Comparison of ENCODE assay signal across 1 cellular context in the genomic region with DNA sequence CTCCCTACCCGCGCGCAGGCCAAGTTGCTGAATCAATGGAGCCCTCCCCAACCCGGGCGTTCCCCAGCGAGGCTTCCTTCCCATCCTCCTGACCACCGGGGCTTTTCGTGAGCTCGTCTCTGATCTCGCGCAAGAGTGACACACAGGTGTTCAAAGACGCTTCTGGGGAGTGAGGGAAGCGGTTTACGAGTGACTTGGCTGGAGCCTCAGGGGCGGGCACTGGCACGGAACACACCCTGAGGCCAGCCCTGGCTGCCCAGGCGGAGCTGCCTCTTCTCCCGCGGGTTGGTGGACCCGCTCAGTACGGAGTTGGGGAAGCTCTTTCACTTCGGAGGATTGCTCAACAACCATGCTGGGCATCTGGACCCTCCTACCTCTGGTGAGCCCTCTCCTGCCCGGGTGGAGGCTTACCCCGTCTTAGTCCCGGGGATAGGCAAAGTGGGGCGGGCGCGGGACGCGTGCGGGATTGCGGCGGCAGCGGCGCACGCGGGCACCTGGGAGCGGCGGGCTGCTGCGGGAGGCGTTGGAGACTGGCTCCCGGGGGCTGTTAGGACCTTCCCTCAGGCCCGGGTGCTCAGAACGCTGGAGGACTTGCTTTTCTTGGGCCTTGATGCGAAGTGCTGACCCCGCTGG.
TF ChIP-seq lines count a peak whose summit lies in the region.

A gene (plus strand): TSS at position 271 of the 633 bp plus-strand sequence. CDS start 79 bp downstream, at position 350.

TF ChIP-seq in GM12878, 131 proteins besides CTCF, POLR2A, EP300 and RAD21 (continued from another document):
- no peak for TF ChIP-seq NR2C2 (IDR thresholded peaks at IDR 0.05; ENCODE audit: borderline replicate concordance, control insufficient read depth, insufficient read length, low read depth)
- no peak for TF ChIP-seq DPF2 (IDR thresholded peaks at IDR 0.05)
- no peak for TF ChIP-seq ZNF384 (IDR thresholded peaks at IDR 0.05; ENCODE audit: borderline replicate concordance, low read depth, low read length)
- TF ChIP-seq, protein P1, sequence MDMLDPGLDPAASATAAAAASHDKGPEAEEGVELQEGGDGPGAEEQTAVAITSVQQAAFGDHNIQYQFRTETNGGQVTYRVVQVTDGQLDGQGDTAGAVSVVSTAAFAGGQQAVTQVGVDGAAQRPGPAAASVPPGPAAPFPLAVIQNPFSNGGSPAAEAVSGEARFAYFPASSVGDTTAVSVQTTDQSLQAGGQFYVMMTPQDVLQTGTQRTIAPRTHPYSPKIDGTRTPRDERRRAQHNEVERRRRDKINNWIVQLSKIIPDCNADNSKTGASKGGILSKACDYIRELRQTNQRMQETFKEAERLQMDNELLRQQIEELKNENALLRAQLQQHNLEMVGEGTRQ (IDR thresholded peaks at IDR 0.05; ENCODE audit: borderline replicate concordance, low read depth, low read length): no peak; the same call in 1 of the 2 replicates
- no peak for TF ChIP-seq NFIC (IDR thresholded peaks at IDR 0.05; ENCODE audit: low read depth, low read length)
- TF ChIP-seq CHD1 (IDR thresholded peaks at IDR 0.05; ENCODE audit: low read depth, low read length): peak; percentile 84; the same call in 1 of the 2 replicates
- TF ChIP-seq MYB (IDR thresholded peaks at IDR 0.05; ENCODE audit: borderline replicate concordance, low read depth, low read length): no peak
- peak; percentile 51; the same call in 1 of the 2 replicates for TF ChIP-seq CREM (IDR thresholded peaks at IDR 0.05; ENCODE audit: low read depth)
- no peak for TF ChIP-seq CEBPB (IDR thresholded peaks at IDR 0.05; ENCODE audit: borderline replicate concordance in 1 of 2, low read depth in 2 of 2, low read length in 2 of 2)
- no peak for TF ChIP-seq TARDBP (IDR thresholded peaks at IDR 0.05; ENCODE audit: borderline replicate concordance)
- peak; percentile 80 for TF ChIP-seq IKZF1 (conservative IDR thresholded peaks at IDR 0.05)
- no peak for TF ChIP-seq RAD51 (IDR thresholded peaks at IDR 0.05)
- TF ChIP-seq, protein P2, sequence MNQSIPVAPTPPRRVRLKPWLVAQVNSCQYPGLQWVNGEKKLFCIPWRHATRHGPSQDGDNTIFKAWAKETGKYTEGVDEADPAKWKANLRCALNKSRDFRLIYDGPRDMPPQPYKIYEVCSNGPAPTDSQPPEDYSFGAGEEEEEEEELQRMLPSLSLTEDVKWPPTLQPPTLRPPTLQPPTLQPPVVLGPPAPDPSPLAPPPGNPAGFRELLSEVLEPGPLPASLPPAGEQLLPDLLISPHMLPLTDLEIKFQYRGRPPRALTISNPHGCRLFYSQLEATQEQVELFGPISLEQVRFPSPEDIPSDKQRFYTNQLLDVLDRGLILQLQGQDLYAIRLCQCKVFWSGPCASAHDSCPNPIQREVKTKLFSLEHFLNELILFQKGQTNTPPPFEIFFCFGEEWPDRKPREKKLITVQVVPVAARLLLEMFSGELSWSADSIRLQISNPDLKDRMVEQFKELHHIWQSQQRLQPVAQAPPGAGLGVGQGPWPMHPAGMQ (IDR thresholded peaks at IDR 0.05; ENCODE audit: borderline replicate concordance): no peak
- TF ChIP-seq STAT3 (IDR thresholded peaks at IDR 0.05; ENCODE audit: low read depth, low read length): no peak
- 0 out of 2 replicates have a peak, but pooled peaks have one; percentile 20 for TF ChIP-seq JUNB (IDR thresholded peaks at IDR 0.05)
- no peak for TF ChIP-seq CBX3 (IDR thresholded peaks at IDR 0.05; ENCODE audit: borderline replicate concordance, low read depth)
- 0 out of 2 replicates have a peak, but pooled peaks have one; percentile 18 for TF ChIP-seq MEF2A (IDR thresholded peaks at IDR 0.05; ENCODE audit: insufficient read depth, low read depth, low read length)
- TF ChIP-seq WRNIP1 (IDR thresholded peaks at IDR 0.05; ENCODE audit: borderline replicate concordance, low read depth, low read length): no peak
- TF ChIP-seq, protein P3, sequence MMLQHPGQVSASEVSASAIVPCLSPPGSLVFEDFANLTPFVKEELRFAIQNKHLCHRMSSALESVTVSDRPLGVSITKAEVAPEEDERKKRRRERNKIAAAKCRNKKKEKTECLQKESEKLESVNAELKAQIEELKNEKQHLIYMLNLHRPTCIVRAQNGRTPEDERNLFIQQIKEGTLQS (IDR thresholded peaks at IDR 0.05; ENCODE audit: borderline replicate concordance, extremely low read depth, low read depth, low read length): no peak
- TF ChIP-seq POLR2AphosphoS2 (IDR thresholded peaks at IDR 0.05; ENCODE audit: low read depth, low read length): no peak
- TF ChIP-seq STAT1 (conservative IDR thresholded peaks at IDR 0.05): no peak
- peak; percentile 3 for TF ChIP-seq SP1 (IDR thresholded peaks at IDR 0.05; ENCODE audit: low read depth, low read length)
- peak; percentile 33 for TF ChIP-seq MEF2B (IDR thresholded peaks at IDR 0.05; ENCODE audit: partially characterized antibody, poor library complexity, severe bottlenecking)
- no peak; the same call in 1 of the 2 replicates for TF ChIP-seq HCFC1 (IDR thresholded peaks at IDR 0.05; ENCODE audit: low read length)
- TF ChIP-seq TBL1XR1 (IDR thresholded peaks at IDR 0.05; ENCODE audit: low read depth, low read length): peak; percentile 84; the same call in 1 of the 2 replicates
- TF ChIP-seq NBN (IDR thresholded peaks at IDR 0.05): peak; percentile 86
- no peak for TF ChIP-seq ZNF274 (IDR thresholded peaks at IDR 0.05; ENCODE audit: insufficient read depth, insufficient read length)
